ENCODE assay signal across 8 cellular contexts in genomic region chr1:9593492-9594465, GRCh38. TPM values are rescaled to one million over a fixed set of nuclear protein-coding genes. Genes with fewer than 3 reads are reported as not detected.
DNase-seq lines count a peak whose midpoint lies in the region; ATAC-seq, FAIRE-seq and TF ChIP-seq lines count a peak whose summit lies in the region.

No MANE protein-coding gene starts in this region.

- H3K27ac ChIP-seq in HUES64 (ENCODE audit: low read depth, low read length) (peak overlapping the region; percentile 63; the same call in 1 of the 2 replicates), K562 (ENCODE audit: extremely low read depth, low read depth, low read length) (no peak overlapping the region), skin epidermis (peak overlapping the region in 14 of 21 experiments; percentile 3 to 71 (median 40))

- peaks cover 26% of the 10 kb centered on the region for H3K36me3 ChIP-seq in HUES64 (ENCODE audit: insufficient read depth, low read length)
- peaks cover 63% of the 10 kb centered on the region; the same call in 2 of the 3 replicates for H3K36me3 ChIP-seq in K562 (ENCODE audit: control insufficient read depth, insufficient read depth, low read length)
- peaks cover 17% of the 10 kb centered on the region for H3K36me3 ChIP-seq in iPS-15b (ENCODE audit: control insufficient read depth, insufficient read depth, low read length)

- peaks cover 28% of the 10 kb centered on the region for H3K9me1 ChIP-seq in K562 (ENCODE audit: control insufficient read depth, insufficient read depth, low read length)

- POLR2A ChIA-PET in K562 (lab: Yijun Ruan, JAX) = interaction anchor here (0.6 to 2.0 kb wide), 10 partner anchors 9 to 648 kb away, joined by 3 to 10 read pairs (median 4); partner anchors contain the start of genes LZIC, NMNAT1 and SLC25A33

- 74% methylated on average over 25 of the region's 25 CpGs for WGBS in HUES64
- 76% methylated on average over 25 of the region's 25 CpGs for WGBS in K562 (ENCODE audit: insufficient coverage, low coverage, missing lambda C conversion rate)

- H3K4me2 ChIP-seq in K562 (ENCODE audit: insufficient read depth, low read length) = no peak overlapping the region

- no peak overlapping the region for H3K9ac ChIP-seq in HUES64 (ENCODE audit: low read depth, low read length)
- H3K9ac ChIP-seq in K562 (ENCODE audit: insufficient read depth in 1 of 2, low read depth in 2 of 2, low read length in 2 of 2) = peak overlapping the region in 1 of 2 experiments; percentile 88; a peak in 2 of 4 replicates
- peak overlapping the region; percentile 24 for H3K9ac ChIP-seq in iPS-15b (ENCODE audit: low read depth, low read length)

- CTCF ChIA-PET in K562 (lab: Yijun Ruan, JAX; ENCODE audit: low intra/inter-chr PET ratio) = no interaction called here

- in situ Hi-C loops in K562 (cut with MboI) = no loop called here

- no peaks in the 10 kb centered on the region for H3K27me3 ChIP-seq in HUES64 (ENCODE audit: insufficient read depth, low read length)
- no peaks in the 10 kb centered on the region for H3K27me3 ChIP-seq in K562 (ENCODE audit: control insufficient read depth in 2 of 2, insufficient read depth in 2 of 2, low read length in 2 of 2)
- H3K27me3 ChIP-seq in iPS-15b (ENCODE audit: control insufficient read depth, insufficient read depth, low read length) = peaks cover 2% of the 10 kb centered on the region

- peaks cover 33% of the 10 kb centered on the region for H3K4me1 ChIP-seq in HUES64 (ENCODE audit: insufficient read depth, low read length)
- H3K4me1 ChIP-seq in K562 (replicated peaks in 1 of 2; ENCODE audit: control insufficient read depth in 2 of 2, insufficient read depth in 2 of 2, low read length in 2 of 2) = peaks cover 33 to 83% of the 10 kb centered on the region in 2 experiments
- peaks cover 14% of the 10 kb centered on the region for H3K4me1 ChIP-seq in iPS-15b (ENCODE audit: control insufficient read depth, insufficient read depth, low read length)

- peaks cover 70% of the 10 kb centered on the region for H3K79me2 ChIP-seq in K562 (ENCODE audit: control insufficient read depth, insufficient read depth, low read length)

- TF ChIP-seq POLR2A in K562 (conservative IDR thresholded peaks at IDR 0.05) = no peak

- ATAC-seq in K562 = peak; percentile 88
- no peak for ATAC-seq in HG03442 (IDR thresholded peaks at IDR 0.05; ENCODE audit: unreplicated experiment)
- no peak for ATAC-seq in GM21576 (IDR thresholded peaks at IDR 0.05; ENCODE audit: unreplicated experiment)

- peaks cover 60% of the 10 kb centered on the region for H4K20me1 ChIP-seq in K562 (replicated peaks; ENCODE audit: control insufficient read depth, insufficient read depth, low read length)

- no peak for TF ChIP-seq EP300 in K562 (IDR thresholded peaks at IDR 0.05; ENCODE audit: low read length)

- H3K4me3 ChIP-seq in HUES64 (ENCODE audit: low read length) (no peak overlapping the region), K562 (no peak overlapping the region), iPS-15b (ENCODE audit: low read depth, low read length) (no peak overlapping the region), skin epidermis (no peak overlapping the region)

- BruUV-seq in K562 (replicated peaks; lab: Mats Ljungman, UMichigan) = no TSS peak

- H3K9me3 ChIP-seq in HUES64 (ENCODE audit: insufficient read depth, low read depth, low read length) (no peaks in the 10 kb centered on the region), K562 (replicated peaks; ENCODE audit: control insufficient read depth, insufficient read depth, low read depth, low read length) (no peaks in the 10 kb centered on the region), iPS-15b (ENCODE audit: control insufficient read depth, insufficient read depth, low read length) (no peaks in the 10 kb centered on the region)

- peak; percentile 95 for FAIRE-seq in K562 (lab: Jason Lieb, UNC)

- no peak for TF ChIP-seq RAD21 in K562 (CRISPR knock-in tag; conservative IDR thresholded peaks at IDR 0.05 in 1 of 2, IDR thresholded peaks at IDR 0.05 in 1 of 2)

- H2AFZ ChIP-seq in K562 (ENCODE audit: low read depth, low read length) = no peak overlapping the region

- DNase-seq in EH (ENCODE audit: low read depth) = peak; percentile 85
- DNase-seq in OCI-M1 (lab: John Stamatoyannopoulos, UW) = peak; percentile 87
- peak; percentile 83 to 91 (median 88) for DNase-seq in K562 (ENCODE audit: extremely low read depth in 1 of 4, low spot score in 3 of 4)

- no peak for TF ChIP-seq CTCF in K562 (IDR thresholded peaks at IDR 0.05 in 2 of 3, conservative IDR thresholded peaks at IDR 0.05 in 1 of 3; ENCODE audit: insufficient read depth in 2 of 3, low read depth in 1 of 3, low read length in 3 of 3)

- intact Hi-C loops in K562 (cut with micrococcal nuclease) = no loop called here

TF ChIP-seq in K562, 482 proteins besides CTCF, POLR2A, EP300 and RAD21 (continues in another document):
- no peak for TF ChIP-seq ZBTB12 (CRISPR knock-in tag; IDR thresholded peaks at IDR 0.05)

RNA-seq across cellular contexts. Expression of gene TMEM201, which starts 5.1 kb away (rescaled TPM):
- polyA plus RNA-seq in HUES64 (2013, experiment 1 of 2) = 15.0 TPM
- polyA plus RNA-seq in HUES64 (2013, experiment 2 of 2) = 14.9 TPM
- total RNA-seq in K562 (2011; cell fraction: chromatin; rRNA removed; ENCODE audit: low replicate concordance) = 31.6 and 91.3 TPM in 2 replicates
- total RNA-seq in K562 (2011; cell fraction: nucleolus; rRNA removed) = 68.6 and 78.7 TPM in 2 replicates
- 48.5 and 50.3 TPM in 2 replicates for total RNA-seq in K562 (2011; cell fraction: nucleoplasm; rRNA removed)
- total RNA-seq in K562 (2014; rRNA removed) (9.0 and 16.5 TPM in 2 replicates), K562 (2014; rRNA removed; fragmentation: Illumina TruSeq; extraction: Trizol) (1.9 and 3.0 TPM in 2 replicates), K562 (2015; rRNA removed; fragmentation: Illumina TruSeq; extraction: Trizol) (7.4 and 9.0 TPM in 2 replicates), K562 (2021) (48.8 and 51.3 TPM in 2 replicates)
- polyA plus RNA-seq in K562 (2011; rRNA removed) (2.3 and 3.9 TPM in 2 replicates), K562 (2014; fragmentation: Illumina TruSeq; extraction: Trizol) (10.3 and 24.1 TPM in 2 replicates), K562 (2014; fragmentation: Nextera tagmentation; extraction: Ambion mirVana) (under 1 TPM; 0.42 to 0.46 TPM), K562 (2014; rRNA removed) (14.7 and 15.4 TPM in 2 replicates)
- 3.0 and 6.9 TPM in 2 replicates for polyA plus RNA-seq in K562 (2011; cell fraction: cytosol; rRNA removed)
- polyA plus RNA-seq in K562 (2011; cell fraction: nucleus; rRNA removed) = 15.1 and 27.9 TPM in 2 replicates
- polyA plus RNA-seq in K562 (2012) = 18.3 and 22.2 TPM in 2 replicates
- 2.8 and 4.0 TPM in 2 replicates for polyA minus RNA-seq in K562 (2011; rRNA and poly(A)+ RNA removed)
- 15.2 and 18.0 TPM in 2 replicates for polyA minus RNA-seq in K562 (2011; cell fraction: cytosol; rRNA and poly(A)+ RNA removed)
- polyA minus RNA-seq in K562 (2011; cell fraction: nucleus; rRNA and poly(A)+ RNA removed) = 19.2 and 21.4 TPM in 2 replicates

RNA-seq across cellular contexts. Expression of gene SLC25A33, which starts 54.5 kb away (rescaled TPM):
- polyA plus RNA-seq in HUES64 (2013, experiment 1 of 2) = 12.4 TPM
- polyA plus RNA-seq in HUES64 (2013, experiment 2 of 2) = 11.9 TPM
- 13.1 and 13.7 TPM in 2 replicates for total RNA-seq in K562 (2011; cell fraction: chromatin; rRNA removed; ENCODE audit: low replicate concordance)
- 11.7 and 12.3 TPM in 2 replicates for total RNA-seq in K562 (2011; cell fraction: nucleolus; rRNA removed)
- 13.1 and 21.5 TPM in 2 replicates for total RNA-seq in K562 (2011; cell fraction: nucleoplasm; rRNA removed)
- total RNA-seq in K562 (2014; rRNA removed) = 22.7 and 23.5 TPM in 2 replicates
- total RNA-seq in K562 (2014; rRNA removed; fragmentation: Illumina TruSeq; extraction: Trizol) = 23.5 and 24.2 TPM in 2 replicates
- 17.6 and 19.2 TPM in 2 replicates for total RNA-seq in K562 (2015; rRNA removed; fragmentation: Illumina TruSeq; extraction: Trizol)
- 20.7 and 20.9 TPM in 2 replicates for total RNA-seq in K562 (2021)
- polyA plus RNA-seq in K562 (2011; rRNA removed) = 11.9 and 14.9 TPM in 2 replicates
- 10.0 and 13.1 TPM in 2 replicates for polyA plus RNA-seq in K562 (2011; cell fraction: cytosol; rRNA removed)
- 6.2 and 7.7 TPM in 2 replicates for polyA plus RNA-seq in K562 (2011; cell fraction: nucleus; rRNA removed)
- polyA plus RNA-seq in K562 (2012) = 10.1 and 13.7 TPM in 2 replicates
- polyA plus RNA-seq in K562 (2014; fragmentation: Illumina TruSeq; extraction: Trizol) = 15.3 and 16.5 TPM in 2 replicates
- 1 to 10 TPM; 3.2 to 6.4 TPM for polyA plus RNA-seq in K562 (2014; fragmentation: Nextera tagmentation; extraction: Ambion mirVana)
- polyA plus RNA-seq in K562 (2014; rRNA removed) = 17.5 and 21.6 TPM in 2 replicates
- polyA minus RNA-seq in K562 (2011; rRNA and poly(A)+ RNA removed) = 11.2 and 12.4 TPM in 2 replicates
- 8.6 and 9.5 TPM in 2 replicates for polyA minus RNA-seq in K562 (2011; cell fraction: cytosol; rRNA and poly(A)+ RNA removed)
- polyA minus RNA-seq in K562 (2011; cell fraction: nucleus; rRNA and poly(A)+ RNA removed) = 4.7 and 5.8 TPM in 2 replicates

RNA-seq across cellular contexts. Expression of gene PIK3CD, which starts 57.8 kb away (rescaled TPM):
- 6.1 TPM for polyA plus RNA-seq in HUES64 (2013, experiment 1 of 2)
- polyA plus RNA-seq in HUES64 (2013, experiment 2 of 2) = 6.1 TPM
- total RNA-seq in K562 (2011; cell fraction: chromatin; rRNA removed; ENCODE audit: low replicate concordance) = 17.5 and 44.3 TPM in 2 replicates
- 32.4 and 33.3 TPM in 2 replicates for total RNA-seq in K562 (2011; cell fraction: nucleolus; rRNA removed)
- total RNA-seq in K562 (2011; cell fraction: nucleoplasm; rRNA removed) = 16.6 and 20.1 TPM in 2 replicates
- total RNA-seq in K562 (2014; rRNA removed) (7.4 and 15.2 TPM in 2 replicates), K562 (2014; rRNA removed; fragmentation: Illumina TruSeq; extraction: Trizol) (4.4 and 5.1 TPM in 2 replicates), K562 (2015; rRNA removed; fragmentation: Illumina TruSeq; extraction: Trizol) (7.2 and 8.2 TPM in 2 replicates), K562 (2021) (19.5 and 20.8 TPM in 2 replicates)
- polyA plus RNA-seq in K562 (2011; rRNA removed) (5.6 and 14.8 TPM in 2 replicates), K562 (2014; fragmentation: Illumina TruSeq; extraction: Trizol) (9.5 and 12.5 TPM in 2 replicates), K562 (2014; fragmentation: Nextera tagmentation; extraction: Ambion mirVana) (1 to 10 TPM; 1.8 to 2.0 TPM), K562 (2014; rRNA removed) (10.8 and 11.1 TPM in 2 replicates)
- polyA plus RNA-seq in K562 (2011; cell fraction: cytosol; rRNA removed) = 8.3 and 11.4 TPM in 2 replicates
- 24.4 and 38.0 TPM in 2 replicates for polyA plus RNA-seq in K562 (2011; cell fraction: nucleus; rRNA removed)
- polyA plus RNA-seq in K562 (2012) = 11.3 and 21.5 TPM in 2 replicates
- polyA minus RNA-seq in K562 (2011; rRNA and poly(A)+ RNA removed) = 5.2 and 8.9 TPM in 2 replicates
- 7.1 and 15.0 TPM in 2 replicates for polyA minus RNA-seq in K562 (2011; cell fraction: cytosol; rRNA and poly(A)+ RNA removed)
- 12.5 and 24.8 TPM in 2 replicates for polyA minus RNA-seq in K562 (2011; cell fraction: nucleus; rRNA and poly(A)+ RNA removed)
